ENCODE assay signal across 1 cellular context in the genomic region with DNA sequence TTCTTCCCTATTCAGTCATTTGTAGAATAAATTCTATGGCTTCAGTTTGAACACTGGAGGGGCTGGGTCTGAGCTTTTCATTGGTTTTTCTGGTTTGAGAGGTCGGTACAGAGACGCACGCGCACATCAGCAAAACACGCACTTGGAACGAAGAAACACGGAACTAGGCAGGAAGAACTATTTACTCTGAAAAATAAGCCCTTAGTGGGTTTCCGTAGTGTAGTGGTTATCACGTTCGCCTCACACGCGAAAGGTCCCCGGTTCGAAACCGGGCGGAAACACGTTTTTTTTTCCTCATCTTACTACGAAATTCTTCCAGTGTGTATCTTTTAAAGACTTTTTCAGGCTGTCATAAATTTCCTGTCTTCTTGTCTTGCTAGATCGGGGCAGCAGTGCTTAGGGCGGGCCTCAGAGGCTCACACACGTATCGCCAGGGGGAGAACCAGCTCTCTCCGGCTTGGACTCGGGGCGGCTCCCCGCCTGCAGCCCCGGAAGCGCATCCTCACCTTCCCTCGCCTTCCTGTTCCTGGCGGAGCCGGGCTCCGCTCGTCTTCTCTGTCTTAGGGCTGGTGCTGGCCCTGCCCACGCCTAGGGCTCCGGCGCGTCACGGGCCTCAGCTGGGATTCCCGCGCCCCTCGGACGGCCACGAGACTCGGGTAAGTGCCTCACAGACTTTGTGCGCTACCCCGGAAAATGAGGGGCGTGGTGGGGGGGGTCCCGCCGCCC.
TF ChIP-seq lines count a peak whose summit lies in the region.

A gene (plus strand): TSS at position 521 of the 726 bp plus-strand sequence. CDS start 6,841 bp downstream, outside the sequence.

TF ChIP-seq in GM12878, 131 proteins besides CTCF, POLR2A, EP300 and RAD21 (continued from another document and continues in another):
- peak; percentile 20 for TF ChIP-seq MEF2B (IDR thresholded peaks at IDR 0.05; ENCODE audit: partially characterized antibody, poor library complexity, severe bottlenecking)
- TF ChIP-seq, protein P1, sequence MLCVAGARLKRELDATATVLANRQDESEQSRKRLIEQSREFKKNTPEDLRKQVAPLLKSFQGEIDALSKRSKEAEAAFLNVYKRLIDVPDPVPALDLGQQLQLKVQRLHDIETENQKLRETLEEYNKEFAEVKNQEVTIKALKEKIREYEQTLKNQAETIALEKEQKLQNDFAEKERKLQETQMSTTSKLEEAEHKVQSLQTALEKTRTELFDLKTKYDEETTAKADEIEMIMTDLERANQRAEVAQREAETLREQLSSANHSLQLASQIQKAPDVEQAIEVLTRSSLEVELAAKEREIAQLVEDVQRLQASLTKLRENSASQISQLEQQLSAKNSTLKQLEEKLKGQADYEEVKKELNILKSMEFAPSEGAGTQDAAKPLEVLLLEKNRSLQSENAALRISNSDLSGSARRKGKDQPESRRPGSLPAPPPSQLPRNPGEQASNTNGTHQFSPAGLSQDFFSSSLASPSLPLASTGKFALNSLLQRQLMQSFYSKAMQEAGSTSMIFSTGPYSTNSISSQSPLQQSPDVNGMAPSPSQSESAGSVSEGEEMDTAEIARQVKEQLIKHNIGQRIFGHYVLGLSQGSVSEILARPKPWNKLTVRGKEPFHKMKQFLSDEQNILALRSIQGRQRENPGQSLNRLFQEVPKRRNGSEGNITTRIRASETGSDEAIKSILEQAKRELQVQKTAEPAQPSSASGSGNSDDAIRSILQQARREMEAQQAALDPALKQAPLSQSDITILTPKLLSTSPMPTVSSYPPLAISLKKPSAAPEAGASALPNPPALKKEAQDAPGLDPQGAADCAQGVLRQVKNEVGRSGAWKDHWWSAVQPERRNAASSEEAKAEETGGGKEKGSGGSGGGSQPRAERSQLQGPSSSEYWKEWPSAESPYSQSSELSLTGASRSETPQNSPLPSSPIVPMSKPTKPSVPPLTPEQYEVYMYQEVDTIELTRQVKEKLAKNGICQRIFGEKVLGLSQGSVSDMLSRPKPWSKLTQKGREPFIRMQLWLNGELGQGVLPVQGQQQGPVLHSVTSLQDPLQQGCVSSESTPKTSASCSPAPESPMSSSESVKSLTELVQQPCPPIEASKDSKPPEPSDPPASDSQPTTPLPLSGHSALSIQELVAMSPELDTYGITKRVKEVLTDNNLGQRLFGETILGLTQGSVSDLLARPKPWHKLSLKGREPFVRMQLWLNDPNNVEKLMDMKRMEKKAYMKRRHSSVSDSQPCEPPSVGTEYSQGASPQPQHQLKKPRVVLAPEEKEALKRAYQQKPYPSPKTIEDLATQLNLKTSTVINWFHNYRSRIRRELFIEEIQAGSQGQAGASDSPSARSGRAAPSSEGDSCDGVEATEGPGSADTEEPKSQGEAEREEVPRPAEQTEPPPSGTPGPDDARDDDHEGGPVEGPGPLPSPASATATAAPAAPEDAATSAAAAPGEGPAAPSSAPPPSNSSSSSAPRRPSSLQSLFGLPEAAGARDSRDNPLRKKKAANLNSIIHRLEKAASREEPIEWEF (IDR thresholded peaks at IDR 0.05; ENCODE audit: insufficient replicate concordance, low read depth, low read length), result no peak
- TF ChIP-seq ZNF207 (IDR thresholded peaks at IDR 0.05; ENCODE audit: borderline replicate concordance), result no peak; the same call in 1 of the 2 replicates
- TF ChIP-seq, protein P2, sequence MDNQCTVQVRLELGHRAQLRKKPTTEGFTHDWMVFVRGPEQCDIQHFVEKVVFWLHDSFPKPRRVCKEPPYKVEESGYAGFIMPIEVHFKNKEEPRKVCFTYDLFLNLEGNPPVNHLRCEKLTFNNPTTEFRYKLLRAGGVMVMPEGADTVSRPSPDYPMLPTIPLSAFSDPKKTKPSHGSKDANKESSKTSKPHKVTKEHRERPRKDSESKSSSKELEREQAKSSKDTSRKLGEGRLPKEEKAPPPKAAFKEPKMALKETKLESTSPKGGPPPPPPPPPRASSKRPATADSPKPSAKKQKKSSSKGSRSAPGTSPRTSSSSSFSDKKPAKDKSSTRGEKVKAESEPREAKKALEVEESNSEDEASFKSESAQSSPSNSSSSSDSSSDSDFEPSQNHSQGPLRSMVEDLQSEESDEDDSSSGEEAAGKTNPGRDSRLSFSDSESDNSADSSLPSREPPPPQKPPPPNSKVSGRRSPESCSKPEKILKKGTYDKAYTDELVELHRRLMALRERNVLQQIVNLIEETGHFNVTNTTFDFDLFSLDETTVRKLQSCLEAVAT (IDR thresholded peaks at IDR 0.05), result peak; percentile 67; the same call in 1 of the 2 replicates
- TF ChIP-seq, protein P3, sequence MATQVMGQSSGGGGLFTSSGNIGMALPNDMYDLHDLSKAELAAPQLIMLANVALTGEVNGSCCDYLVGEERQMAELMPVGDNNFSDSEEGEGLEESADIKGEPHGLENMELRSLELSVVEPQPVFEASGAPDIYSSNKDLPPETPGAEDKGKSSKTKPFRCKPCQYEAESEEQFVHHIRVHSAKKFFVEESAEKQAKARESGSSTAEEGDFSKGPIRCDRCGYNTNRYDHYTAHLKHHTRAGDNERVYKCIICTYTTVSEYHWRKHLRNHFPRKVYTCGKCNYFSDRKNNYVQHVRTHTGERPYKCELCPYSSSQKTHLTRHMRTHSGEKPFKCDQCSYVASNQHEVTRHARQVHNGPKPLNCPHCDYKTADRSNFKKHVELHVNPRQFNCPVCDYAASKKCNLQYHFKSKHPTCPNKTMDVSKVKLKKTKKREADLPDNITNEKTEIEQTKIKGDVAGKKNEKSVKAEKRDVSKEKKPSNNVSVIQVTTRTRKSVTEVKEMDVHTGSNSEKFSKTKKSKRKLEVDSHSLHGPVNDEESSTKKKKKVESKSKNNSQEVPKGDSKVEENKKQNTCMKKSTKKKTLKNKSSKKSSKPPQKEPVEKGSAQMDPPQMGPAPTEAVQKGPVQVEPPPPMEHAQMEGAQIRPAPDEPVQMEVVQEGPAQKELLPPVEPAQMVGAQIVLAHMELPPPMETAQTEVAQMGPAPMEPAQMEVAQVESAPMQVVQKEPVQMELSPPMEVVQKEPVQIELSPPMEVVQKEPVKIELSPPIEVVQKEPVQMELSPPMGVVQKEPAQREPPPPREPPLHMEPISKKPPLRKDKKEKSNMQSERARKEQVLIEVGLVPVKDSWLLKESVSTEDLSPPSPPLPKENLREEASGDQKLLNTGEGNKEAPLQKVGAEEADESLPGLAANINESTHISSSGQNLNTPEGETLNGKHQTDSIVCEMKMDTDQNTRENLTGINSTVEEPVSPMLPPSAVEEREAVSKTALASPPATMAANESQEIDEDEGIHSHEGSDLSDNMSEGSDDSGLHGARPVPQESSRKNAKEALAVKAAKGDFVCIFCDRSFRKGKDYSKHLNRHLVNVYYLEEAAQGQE (IDR thresholded peaks at IDR 0.05; ENCODE audit: low read depth, low read length), result no peak
- TF ChIP-seq IKZF2 (IDR thresholded peaks at IDR 0.05), result peak; percentile 69 to 77
- no peak for TF ChIP-seq MXI1 (IDR thresholded peaks at IDR 0.05; ENCODE audit: low read depth, low read length)
- no peak for TF ChIP-seq CBX5 (IDR thresholded peaks at IDR 0.05; ENCODE audit: low read depth)
- TF ChIP-seq MEF2A (IDR thresholded peaks at IDR 0.05; ENCODE audit: insufficient read depth, low read depth, low read length), result no peak
- TF ChIP-seq PAX5 (IDR thresholded peaks at IDR 0.05; ENCODE audit: borderline replicate concordance, low read depth, low read length), result 0 out of 2 replicates have a peak, but pooled peaks have one; percentile 8
- 0 out of 2 replicates have a peak, but pooled peaks have one; percentile 15 for TF ChIP-seq WRNIP1 (IDR thresholded peaks at IDR 0.05; ENCODE audit: borderline replicate concordance, low read depth, low read length)
- peak; percentile 68; the same call in 1 of the 2 replicates for TF ChIP-seq DPF2 (IDR thresholded peaks at IDR 0.05)
- TF ChIP-seq FOXM1 (IDR thresholded peaks at IDR 0.05; ENCODE audit: low read depth, low read length), result no peak; the same call in 1 of the 2 replicates
- no peak; the same call in 1 of the 2 replicates for TF ChIP-seq GATAD2B (conservative IDR thresholded peaks at IDR 0.05; ENCODE audit: low read depth)
- TF ChIP-seq, protein P4, sequence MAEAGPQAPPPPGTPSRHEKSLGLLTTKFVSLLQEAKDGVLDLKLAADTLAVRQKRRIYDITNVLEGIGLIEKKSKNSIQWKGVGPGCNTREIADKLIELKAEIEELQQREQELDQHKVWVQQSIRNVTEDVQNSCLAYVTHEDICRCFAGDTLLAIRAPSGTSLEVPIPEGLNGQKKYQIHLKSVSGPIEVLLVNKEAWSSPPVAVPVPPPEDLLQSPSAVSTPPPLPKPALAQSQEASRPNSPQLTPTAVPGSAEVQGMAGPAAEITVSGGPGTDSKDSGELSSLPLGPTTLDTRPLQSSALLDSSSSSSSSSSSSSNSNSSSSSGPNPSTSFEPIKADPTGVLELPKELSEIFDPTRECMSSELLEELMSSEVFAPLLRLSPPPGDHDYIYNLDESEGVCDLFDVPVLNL (IDR thresholded peaks at IDR 0.05; ENCODE audit: low read depth, low read length), result no peak
- TF ChIP-seq NR2C2 (IDR thresholded peaks at IDR 0.05; ENCODE audit: borderline replicate concordance, control insufficient read depth, insufficient read length, low read depth), result no peak
- TF ChIP-seq SMAD5 (IDR thresholded peaks at IDR 0.05; ENCODE audit: low read depth), result no peak
- TF ChIP-seq, protein P5, sequence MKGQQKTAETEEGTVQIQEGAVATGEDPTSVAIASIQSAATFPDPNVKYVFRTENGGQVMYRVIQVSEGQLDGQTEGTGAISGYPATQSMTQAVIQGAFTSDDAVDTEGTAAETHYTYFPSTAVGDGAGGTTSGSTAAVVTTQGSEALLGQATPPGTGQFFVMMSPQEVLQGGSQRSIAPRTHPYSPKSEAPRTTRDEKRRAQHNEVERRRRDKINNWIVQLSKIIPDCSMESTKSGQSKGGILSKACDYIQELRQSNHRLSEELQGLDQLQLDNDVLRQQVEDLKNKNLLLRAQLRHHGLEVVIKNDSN (IDR thresholded peaks at IDR 0.05; ENCODE audit: borderline replicate concordance, extremely low read length, insufficient read depth, low read depth, low read length), result no peak
- peak; percentile 99 for TF ChIP-seq ZNF24 (IDR thresholded peaks at IDR 0.05)
- peak; percentile 87 for TF ChIP-seq RUNX3 (IDR thresholded peaks at IDR 0.05; ENCODE audit: low read length)
- peak; percentile 57 to 59; a peak in 3 of 4 replicates for TF ChIP-seq BHLHE40 (IDR thresholded peaks at IDR 0.05; ENCODE audit: borderline replicate concordance in 1 of 2, low read depth in 2 of 2, low read length in 1 of 2)
- TF ChIP-seq BCL11A (IDR thresholded peaks at IDR 0.05; ENCODE audit: low read depth, low read length), result 0 out of 2 replicates have a peak, but pooled peaks have one; percentile 3
- TF ChIP-seq MTA2 (IDR thresholded peaks at IDR 0.05; ENCODE audit: low read depth), result no peak; the same call in 1 of the 2 replicates
- TF ChIP-seq JUNB (IDR thresholded peaks at IDR 0.05), result no peak; the same call in none of the 2 replicates
- TF ChIP-seq, protein P6, sequence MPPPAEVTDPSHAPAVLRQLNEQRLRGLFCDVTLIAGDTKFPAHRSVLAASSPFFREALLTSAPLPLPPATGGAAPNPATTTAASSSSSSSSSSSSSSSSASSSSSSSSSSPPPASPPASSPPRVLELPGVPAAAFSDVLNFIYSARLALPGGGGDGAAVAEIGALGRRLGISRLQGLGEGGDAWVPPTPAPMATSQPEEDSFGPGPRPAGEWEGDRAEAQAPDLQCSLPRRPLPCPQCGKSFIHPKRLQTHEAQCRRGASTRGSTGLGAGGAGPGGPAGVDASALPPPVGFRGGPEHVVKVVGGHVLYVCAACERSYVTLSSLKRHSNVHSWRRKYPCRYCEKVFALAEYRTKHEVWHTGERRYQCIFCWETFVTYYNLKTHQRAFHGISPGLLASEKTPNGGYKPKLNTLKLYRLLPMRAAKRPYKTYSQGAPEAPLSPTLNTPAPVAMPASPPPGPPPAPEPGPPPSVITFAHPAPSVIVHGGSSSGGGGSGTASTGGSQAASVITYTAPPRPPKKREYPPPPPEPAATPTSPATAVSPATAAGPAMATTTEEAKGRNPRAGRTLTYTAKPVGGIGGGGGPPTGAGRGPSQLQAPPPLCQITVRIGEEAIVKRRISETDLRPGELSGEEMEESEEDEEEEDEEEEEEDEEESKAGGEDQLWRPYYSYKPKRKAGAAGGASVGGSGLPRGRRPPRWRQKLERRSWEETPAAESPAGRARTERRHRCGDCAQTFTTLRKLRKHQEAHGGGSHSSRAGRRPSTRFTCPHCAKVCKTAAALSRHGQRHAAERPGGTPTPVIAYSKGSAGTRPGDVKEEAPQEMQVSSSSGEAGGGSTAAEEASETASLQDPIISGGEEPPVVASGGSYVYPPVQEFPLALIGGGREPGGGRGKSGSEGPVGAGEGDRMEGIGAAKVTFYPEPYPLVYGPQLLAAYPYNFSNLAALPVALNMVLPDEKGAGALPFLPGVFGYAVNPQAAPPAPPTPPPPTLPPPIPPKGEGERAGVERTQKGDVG (CRISPR knock-in tag; IDR thresholded peaks at IDR 0.05), result no peak
- peak; percentile 44; the same call in 1 of the 2 replicates for TF ChIP-seq RBBP5 (conservative IDR thresholded peaks at IDR 0.05)
- no peak for TF ChIP-seq BRCA1 (IDR thresholded peaks at IDR 0.05; ENCODE audit: low read depth, low read length)
- TF ChIP-seq, protein P7, sequence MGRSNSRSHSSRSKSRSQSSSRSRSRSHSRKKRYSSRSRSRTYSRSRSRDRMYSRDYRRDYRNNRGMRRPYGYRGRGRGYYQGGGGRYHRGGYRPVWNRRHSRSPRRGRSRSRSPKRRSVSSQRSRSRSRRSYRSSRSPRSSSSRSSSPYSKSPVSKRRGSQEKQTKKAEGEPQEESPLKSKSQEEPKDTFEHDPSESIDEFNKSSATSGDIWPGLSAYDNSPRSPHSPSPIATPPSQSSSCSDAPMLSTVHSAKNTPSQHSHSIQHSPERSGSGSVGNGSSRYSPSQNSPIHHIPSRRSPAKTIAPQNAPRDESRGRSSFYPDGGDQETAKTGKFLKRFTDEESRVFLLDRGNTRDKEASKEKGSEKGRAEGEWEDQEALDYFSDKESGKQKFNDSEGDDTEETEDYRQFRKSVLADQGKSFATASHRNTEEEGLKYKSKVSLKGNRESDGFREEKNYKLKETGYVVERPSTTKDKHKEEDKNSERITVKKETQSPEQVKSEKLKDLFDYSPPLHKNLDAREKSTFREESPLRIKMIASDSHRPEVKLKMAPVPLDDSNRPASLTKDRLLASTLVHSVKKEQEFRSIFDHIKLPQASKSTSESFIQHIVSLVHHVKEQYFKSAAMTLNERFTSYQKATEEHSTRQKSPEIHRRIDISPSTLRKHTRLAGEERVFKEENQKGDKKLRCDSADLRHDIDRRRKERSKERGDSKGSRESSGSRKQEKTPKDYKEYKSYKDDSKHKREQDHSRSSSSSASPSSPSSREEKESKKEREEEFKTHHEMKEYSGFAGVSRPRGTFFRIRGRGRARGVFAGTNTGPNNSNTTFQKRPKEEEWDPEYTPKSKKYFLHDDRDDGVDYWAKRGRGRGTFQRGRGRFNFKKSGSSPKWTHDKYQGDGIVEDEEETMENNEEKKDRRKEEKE (IDR thresholded peaks at IDR 0.05), result no peak
- no peak for TF ChIP-seq SREBF1 (IDR thresholded peaks at IDR 0.05; ENCODE audit: low read length)
- peak in 1 of 2 experiments; percentile 45; a peak in 1 of 4 replicates for TF ChIP-seq ETV6 (conservative IDR thresholded peaks at IDR 0.05 in 1 of 2, IDR thresholded peaks at IDR 0.05 in 1 of 2; ENCODE audit: borderline replicate concordance in 1 of 2, low read depth in 1 of 2)
- TF ChIP-seq, protein P8, sequence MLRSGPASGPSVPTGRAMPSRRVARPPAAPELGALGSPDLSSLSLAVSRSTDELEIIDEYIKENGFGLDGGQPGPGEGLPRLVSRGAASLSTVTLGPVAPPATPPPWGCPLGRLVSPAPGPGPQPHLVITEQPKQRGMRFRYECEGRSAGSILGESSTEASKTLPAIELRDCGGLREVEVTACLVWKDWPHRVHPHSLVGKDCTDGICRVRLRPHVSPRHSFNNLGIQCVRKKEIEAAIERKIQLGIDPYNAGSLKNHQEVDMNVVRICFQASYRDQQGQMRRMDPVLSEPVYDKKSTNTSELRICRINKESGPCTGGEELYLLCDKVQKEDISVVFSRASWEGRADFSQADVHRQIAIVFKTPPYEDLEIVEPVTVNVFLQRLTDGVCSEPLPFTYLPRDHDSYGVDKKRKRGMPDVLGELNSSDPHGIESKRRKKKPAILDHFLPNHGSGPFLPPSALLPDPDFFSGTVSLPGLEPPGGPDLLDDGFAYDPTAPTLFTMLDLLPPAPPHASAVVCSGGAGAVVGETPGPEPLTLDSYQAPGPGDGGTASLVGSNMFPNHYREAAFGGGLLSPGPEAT (IDR thresholded peaks at IDR 0.05; ENCODE audit: low read depth), result peak; percentile 77
- TF ChIP-seq EED (IDR thresholded peaks at IDR 0.05; ENCODE audit: low read depth), result peak; percentile 61; the same call in 1 of the 2 replicates
